8 cellular contexts compared by ENCODE assay signal in the genomic region with DNA sequence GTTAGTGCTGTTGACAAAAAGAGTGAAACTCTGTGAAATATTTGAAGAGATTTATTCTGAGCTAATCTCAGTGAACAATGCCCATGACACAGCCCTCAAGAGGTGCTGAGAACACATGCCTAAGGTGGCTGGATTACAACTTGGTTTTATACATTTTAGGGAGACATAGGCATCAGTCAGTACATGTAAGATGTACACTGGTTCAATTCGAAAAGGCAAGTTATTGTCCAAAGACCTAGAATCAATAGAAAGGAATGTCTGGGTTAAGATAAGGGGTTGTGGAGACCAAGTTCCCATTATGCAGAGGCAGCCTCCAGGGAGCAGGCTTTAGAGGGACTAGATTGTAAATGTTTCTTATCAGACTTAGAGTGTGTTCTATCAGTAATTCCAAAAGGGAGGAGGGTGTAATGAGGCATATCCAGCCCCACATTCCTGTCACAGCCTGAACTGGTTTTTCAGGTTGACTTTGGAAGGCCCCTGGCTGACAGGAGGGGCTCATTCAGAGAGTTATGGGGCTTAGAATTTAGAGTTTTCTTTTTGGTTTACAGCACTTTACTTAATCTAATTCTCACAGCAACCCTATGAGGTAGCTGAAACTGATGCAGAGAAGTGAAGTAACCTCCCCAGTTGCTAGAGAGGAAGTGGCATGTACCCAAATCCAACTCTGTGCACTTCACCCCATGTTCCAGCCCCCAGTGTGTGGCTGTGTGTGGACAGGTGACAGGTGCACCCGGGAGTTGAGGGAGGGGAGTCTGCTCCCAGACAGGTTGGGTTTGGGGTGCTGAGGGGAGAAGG. TPM values are rescaled to one million over a fixed set of nuclear protein-coding genes. Genes with fewer than 3 reads are reported as not detected.
DNase-seq lines count a peak whose midpoint lies in the region; ATAC-seq and TF ChIP-seq lines count a peak whose summit lies in the region.

No MANE protein-coding gene starts in this region.

- H3K27me3 ChIP-seq in IMR-90 (ENCODE audit: control insufficient read depth, insufficient read depth, low read length) (no peaks in the 10 kb centered on the region), colonic mucosa (no peaks in the 10 kb centered on the region), neuron (ENCODE audit: insufficient read depth, low read length) (no peaks in the 10 kb centered on the region)

- TF ChIP-seq CTCF in IMR-90 (conservative IDR thresholded peaks at IDR 0.05; ENCODE audit: low read depth, low read length), result no peak
- TF ChIP-seq CTCF in colonic mucosa (IDR thresholded peaks at IDR 0.05), result no peak

- H3K23ac ChIP-seq in IMR-90 (ENCODE audit: low read depth, low read length), result peak overlapping the region; percentile 70; the same call in 1 of the 2 replicates

- peaks cover 14% of the 10 kb centered on the region; the same call in 1 of the 2 replicates for H3K9me1 ChIP-seq in IMR-90 (ENCODE audit: insufficient read depth, low read length)

- H2BK120ac ChIP-seq in IMR-90 (ENCODE audit: low read depth, low read length), result peak overlapping the region; percentile 87

- POLR2A ChIA-PET in IMR-90 (lab: Charles Lee; ENCODE audit: unreplicated experiment), result interaction anchor here (0.5 to 0.9 kb wide), 2 partner anchors 12 to 904 kb away, joined by 3 to 4 read pairs; no protein-coding TSS in a partner anchor

- CTCF ChIA-PET in IMR-90 (lab: Yijun Ruan, JAX), result no interaction called here

- H3K79me1 ChIP-seq in IMR-90 (ENCODE audit: low read depth in 1 of 2, low read length in 2 of 2), result 0 out of 4 replicates have a peak, but pooled peaks cover 0 to 3% of the 10 kb centered on the region in 2 experiments

- peak overlapping the region; percentile 90 for H2AK5ac ChIP-seq in IMR-90 (ENCODE audit: low read depth, low read length)

- no peaks in the 10 kb centered on the region for H4K20me1 ChIP-seq in IMR-90 (ENCODE audit: insufficient read depth, low read length)

- no TSS peak for BruUV-seq in IMR-90 (replicated peaks; lab: Mats Ljungman, UMichigan)

- peak overlapping the region; percentile 75 for H4K91ac ChIP-seq in IMR-90 (ENCODE audit: insufficient read depth, low read depth, low read length)

- H2AFZ ChIP-seq in IMR-90 (replicated peaks; ENCODE audit: low read length, poor library complexity) (peak overlapping the region; percentile 68), neuron (ENCODE audit: low read depth, low read length) (peak overlapping the region; percentile 58)

- H3K56ac ChIP-seq in IMR-90 (ENCODE audit: extremely low read depth, insufficient read depth, low read length), result no peak overlapping the region

- H3K4me1 ChIP-seq in IMR-90 (ENCODE audit: control insufficient read depth, insufficient read depth, low read length), result peaks cover 22% of the 10 kb centered on the region
- peaks cover 13% of the 10 kb centered on the region for H3K4me1 ChIP-seq in colonic mucosa
- peaks cover 15% of the 10 kb centered on the region for H3K4me1 ChIP-seq in neuron (ENCODE audit: insufficient read depth, low read length)

- peak overlapping the region; percentile 73 for H4K5ac ChIP-seq in IMR-90 (ENCODE audit: low read depth, low read length)

- H3K27ac ChIP-seq in IMR-90 (ENCODE audit: insufficient read depth, low read length) (peak overlapping the region; percentile 94), colonic mucosa (peak overlapping the region; percentile 90)

- H2BK15ac ChIP-seq in IMR-90 (ENCODE audit: low read depth, low read length), result peak overlapping the region; percentile 70; the same call in 2 of the 3 replicates

- H3K9ac ChIP-seq in IMR-90 (ENCODE audit: low read depth, low read length) (no peak overlapping the region), colonic mucosa (ENCODE audit: low read depth in 2 of 2, low read length in 2 of 2) (peak overlapping the region; percentile 44 to 89)

- H3K9me3 ChIP-seq in IMR-90 (ENCODE audit: control insufficient read depth, insufficient read depth, low read length), result no peaks in the 10 kb centered on the region
- H3K9me3 ChIP-seq in colonic mucosa, result no peaks in the 10 kb centered on the region
- peaks cover 5% of the 10 kb centered on the region for H3K9me3 ChIP-seq in neuron (ENCODE audit: low read length)

- no peak overlapping the region; the same call in 1 of the 2 replicates for H3K4me2 ChIP-seq in IMR-90 (ENCODE audit: low read depth, low read length)

- ATAC-seq in IMR-90 (ENCODE audit: low read depth) (no peak), HG03045 (IDR thresholded peaks at IDR 0.05; ENCODE audit: unreplicated experiment) (no peak)

- H3K4me3 ChIP-seq in IMR-90 (ENCODE audit: insufficient read depth, low read depth, low read length) (no peak overlapping the region), colonic mucosa (no peak overlapping the region), neuron (ENCODE audit: low read length) (no peak overlapping the region)

- no peak for TF ChIP-seq RAD21 in IMR-90 (IDR thresholded peaks at IDR 0.05; ENCODE audit: low read length)

- H3K36me3 ChIP-seq in IMR-90 (ENCODE audit: control insufficient read depth, insufficient read depth, low read length), result no peaks in the 10 kb centered on the region
- H3K36me3 ChIP-seq in colonic mucosa, result no peaks in the 10 kb centered on the region
- H3K36me3 ChIP-seq in neuron (ENCODE audit: insufficient read depth, low read length), result no peaks in the 10 kb centered on the region

- in situ Hi-C loops in IMR-90 (cut with MboI; ENCODE audit: low sequenced_read_pairs), result no loop called here

- intact Hi-C loops in IMR-90 (cut with micrococcal nuclease), result no loop called here
- intact Hi-C loops in colonic mucosa (cut with DNase I), result no loop called here

- WGBS in IMR-90 (ENCODE audit: extremely low coverage in 2 of 2, insufficient read length in 1 of 2), 2 experiments, result no CpG with 5 or more reads among the region's 2 CpGs

- H3K18ac ChIP-seq in IMR-90 (ENCODE audit: low read depth, low read length), result peak overlapping the region; percentile 67

- peak overlapping the region; percentile 81 for H3K4ac ChIP-seq in IMR-90 (ENCODE audit: low read depth, low read length)

- peak overlapping the region; percentile 74 for H3K14ac ChIP-seq in IMR-90 (replicated peaks; ENCODE audit: low read depth, low read length)

- H2BK20ac ChIP-seq in IMR-90 (ENCODE audit: low read depth, low read length), result peak overlapping the region; percentile 81; the same call in 1 of the 2 replicates

- DNase-seq in DMS53 treated with DMSO at 0.1 percent for 48 hours (lab: John Stamatoyannopoulos, UW; ENCODE audit: unreplicated experiment) (peak; percentile 44), IMR-90 (no peak), colonic mucosa (peak; percentile 77), GM19238 (ENCODE audit: insufficient read length, low spot score) (no peak), DMS153 treated with DMSO at 0.1 percent for 48 hours (lab: John Stamatoyannopoulos, UW; ENCODE audit: unreplicated experiment) (no peak)
- DNase-seq in central memory CD4-positive, alpha-beta T cell, result no peak

- H2BK5ac ChIP-seq in IMR-90 (ENCODE audit: low read depth, low read length, poor library complexity, severe bottlenecking), result peak overlapping the region; percentile 53

- H4K8ac ChIP-seq in IMR-90 (ENCODE audit: low read depth in 2 of 2, low read length in 2 of 2), result peak overlapping the region; percentile 14 to 91

- peak overlapping the region; percentile 57 for H2AK9ac ChIP-seq in IMR-90 (replicated peaks; ENCODE audit: low read depth, low read length, poor library complexity)

- dilution Hi-C loops in IMR-90 (cut with HindIII; ENCODE audit: low sequenced_read_pairs, unreplicated experiment), result no loop called here

- TF ChIP-seq POLR2A in IMR-90 (IDR thresholded peaks at IDR 0.05; ENCODE audit: low read depth, low read length), result no peak

TF ChIP-seq in IMR-90, 13 proteins besides CTCF, POLR2A, EP300 and RAD21:
- TF ChIP-seq NFE2L2 (IDR thresholded peaks at IDR 0.05; ENCODE audit: low read depth, low read length), result no peak
- TF ChIP-seq RFX5 (IDR thresholded peaks at IDR 0.05; ENCODE audit: low read depth, low read length), result no peak
- TF ChIP-seq SMC3 (IDR thresholded peaks at IDR 0.05; ENCODE audit: low read depth, low read length), result no peak
- TF ChIP-seq MAZ (IDR thresholded peaks at IDR 0.05; ENCODE audit: borderline replicate concordance, low read depth, low read length), result no peak
- TF ChIP-seq BHLHE40 (IDR thresholded peaks at IDR 0.05; ENCODE audit: low read depth, low read length), result no peak
- TF ChIP-seq CEBPB (IDR thresholded peaks at IDR 0.05; ENCODE audit: low read depth, low read length), result no peak
- TF ChIP-seq RCOR1 (IDR thresholded peaks at IDR 0.05; ENCODE audit: insufficient replicate concordance, low read length), result no peak
- TF ChIP-seq, protein P1, sequence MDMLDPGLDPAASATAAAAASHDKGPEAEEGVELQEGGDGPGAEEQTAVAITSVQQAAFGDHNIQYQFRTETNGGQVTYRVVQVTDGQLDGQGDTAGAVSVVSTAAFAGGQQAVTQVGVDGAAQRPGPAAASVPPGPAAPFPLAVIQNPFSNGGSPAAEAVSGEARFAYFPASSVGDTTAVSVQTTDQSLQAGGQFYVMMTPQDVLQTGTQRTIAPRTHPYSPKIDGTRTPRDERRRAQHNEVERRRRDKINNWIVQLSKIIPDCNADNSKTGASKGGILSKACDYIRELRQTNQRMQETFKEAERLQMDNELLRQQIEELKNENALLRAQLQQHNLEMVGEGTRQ (IDR thresholded peaks at IDR 0.05; ENCODE audit: low read depth, low read length), result no peak

RNA-seq across cellular contexts. Expression of a gene that starts 28.3 kb away (rescaled TPM):
- total RNA-seq in IMR-90 (2012; rRNA removed) (19.7 and 26.9 TPM in 2 replicates), colonic mucosa (10 to 100 TPM; 58.1 to 61.7 TPM)
- 25.0 and 28.1 TPM in 2 replicates for polyA plus RNA-seq in IMR-90 (2012; rRNA removed)
- polyA plus RNA-seq in IMR-90 (2012; cell fraction: cytosol; rRNA removed), result 10.0 and 11.4 TPM in 2 replicates
- polyA plus RNA-seq in IMR-90 (2012; cell fraction: nucleus; rRNA removed; ENCODE audit: low replicate concordance), result 23.8 and 56.1 TPM in 2 replicates

Comparison
In these comparisons a context has a peak if more than half of its experiments do, and no peak if none do; other contexts are left out.
1. DNase-seq: peak in DMS53 treated with DMSO at 0.1 percent for 48 hours (single experiment) and colonic mucosa (single experiment); none in IMR-90 (single experiment), central memory CD4-positive, alpha-beta T cell (single experiment), GM19238 (single experiment) and DMS153 treated with DMSO at 0.1 percent for 48 hours (single experiment).